Comparison of ENCODE assay signal across 10 cellular contexts in genomic region chr1:53025034-53025777, GRCh38. TPM values are rescaled to one million over a fixed set of nuclear protein-coding genes. Genes with fewer than 3 reads are reported as not detected.
DNase-seq lines count a peak whose midpoint lies in the region; ATAC-seq and TF ChIP-seq lines count a peak whose summit lies in the region.
"Had no signal": no experiment of that assay in that cellular context is flagged by ENCODE, and none has a peak within 500 bp of the region (broad histone marks: within the 10 kb centered on the region; RNA-seq: fewer than 3 reads in every experiment).

No MANE protein-coding gene starts in this region.

- DNase-seq in NCI-H2029 (lab: John Stamatoyannopoulos, UW), result peak; percentile 13
- no peak for DNase-seq in NCI-H2029 treated with DMSO at 0.1 percent for 48 hours (lab: John Stamatoyannopoulos, UW)
- peak; percentile 82 to 85 for DNase-seq in cardiac fibroblast (ENCODE audit: low read depth in 2 of 2)
- DNase-seq in left kidney (ENCODE audit: low read depth, low spot score), result peak; percentile 93
- peak; percentile 44 for DNase-seq in ureter (ENCODE audit: low spot score)
- DNase-seq in OCI-LY7 (ENCODE audit: low spot score), result no peak
- no peak for DNase-seq in MM.1S
- no peak for DNase-seq in stimulated activated naive B cell treated with anti-CD40 and anti-IgM and Interleukin-4, amounts not matched to agents 10 μg/mL and 1 μg/mL and 100 μg/mL, for 72 hours
- DNase-seq: activated naive CD8-positive, alpha-beta T cell treated with anti-CD3 and anti-CD28 coated beads, Interleukin-2, amount 10 ng/mL, durations not matched to agents 7 days and 5 days; AML-193 had no signal

- no peaks in the 10 kb centered on the region; the same call in 1 of the 2 replicates for H3K79me2 ChIP-seq in OCI-LY7 (ENCODE audit: insufficient read depth, low read depth, low read length)
- peaks cover 32% of the 10 kb centered on the region for H3K79me2 ChIP-seq in MM.1S (ENCODE audit: low read length)

- H3K9me2 ChIP-seq in OCI-LY7 (ENCODE audit: insufficient read depth, low read length) (no peaks in the 10 kb centered on the region), MM.1S (replicated peaks; ENCODE audit: insufficient read depth, low read length) (no peaks in the 10 kb centered on the region)

- H3K4me1 ChIP-seq in OCI-LY7 (ENCODE audit: insufficient read depth, low read length, poor library complexity, severe bottlenecking) (no peaks in the 10 kb centered on the region), MM.1S (ENCODE audit: low read length) (0 out of 2 replicates have a peak, but pooled peaks cover 5% of the 10 kb centered on the region)

- H3K27me3 Mint-ChIP-seq in stimulated activated naive B cell treated with anti-CD40 and anti-IgM and Interleukin-4, amounts not matched to agents 10 μg/mL and 1 μg/mL and 100 μg/mL, for 72 hours, result no peaks in the 10 kb centered on the region
- H3K27me3 Mint-ChIP-seq: activated naive CD8-positive, alpha-beta T cell treated with anti-CD3 and anti-CD28 coated beads, Interleukin-2, amount 10 ng/mL, durations not matched to agents 7 days and 5 days had no signal

- peaks cover 2 to 9% of the 10 kb centered on the region in 2 donors for H3K36me3 Mint-ChIP-seq in stimulated activated naive B cell treated with anti-CD40 and anti-IgM and Interleukin-4, amounts not matched to agents 10 μg/mL and 1 μg/mL and 100 μg/mL, for 72 hours

- no peak overlapping the region for H3K27ac Mint-ChIP-seq in stimulated activated naive B cell treated with anti-CD40 and anti-IgM and Interleukin-4, amounts not matched to agents 10 μg/mL and 1 μg/mL and 100 μg/mL, for 72 hours
- H3K27ac Mint-ChIP-seq: activated naive CD8-positive, alpha-beta T cell treated with anti-CD3 and anti-CD28 coated beads, Interleukin-2, amount 10 ng/mL, durations not matched to agents 7 days and 5 days had no signal

- no peaks in the 10 kb centered on the region for H4K20me1 ChIP-seq in OCI-LY7 (ENCODE audit: insufficient read depth, low read length)
- no peaks in the 10 kb centered on the region for H4K20me1 ChIP-seq in MM.1S (ENCODE audit: insufficient read depth, low read length)

- CTCF ChIA-PET in OCI-LY7 (lab: Charles Lee; ENCODE audit: unreplicated experiment), result no interaction called here

- no peak overlapping the region for H3K4me3 ChIP-seq in cardiac fibroblast (replicated peaks in 1 of 2; ENCODE audit: low read depth in 2 of 2, low read length in 2 of 2)
- H3K4me3 ChIP-seq in OCI-LY7 (ENCODE audit: low read depth, low read length, poor library complexity, severe bottlenecking), result no peak overlapping the region
- H3K4me3 ChIP-seq in MM.1S (ENCODE audit: low read length), result no peak overlapping the region

- 0 out of 2 replicates have a peak, but pooled peaks cover 3% of the 10 kb centered on the region for H3K36me3 ChIP-seq in OCI-LY7 (ENCODE audit: insufficient read depth, low read length)
- H3K36me3 ChIP-seq in MM.1S (replicated peaks; ENCODE audit: insufficient read depth, low read length), result no peaks in the 10 kb centered on the region

- TF ChIP-seq CTCF in cardiac fibroblast (IDR thresholded peaks at IDR 0.05; ENCODE audit: low read depth, low read length) (no peak), OCI-LY7 (conservative IDR thresholded peaks at IDR 0.05; ENCODE audit: low read length) (no peak), MM.1S (IDR thresholded peaks at IDR 0.05; ENCODE audit: low read length) (no peak)

- no peaks in the 10 kb centered on the region for H3K27me3 ChIP-seq in MM.1S (replicated peaks; ENCODE audit: insufficient read depth, low read length)

- H3K4me3 Mint-ChIP-seq in stimulated activated naive B cell treated with anti-CD40 and anti-IgM and Interleukin-4, amounts not matched to agents 10 μg/mL and 1 μg/mL and 100 μg/mL, for 72 hours, result no peak overlapping the region
- H3K4me3 Mint-ChIP-seq: activated naive CD8-positive, alpha-beta T cell treated with anti-CD3 and anti-CD28 coated beads, Interleukin-2, amount 10 ng/mL, durations not matched to agents 7 days and 5 days had no signal

- H3K4me1 Mint-ChIP-seq in stimulated activated naive B cell treated with anti-CD40 and anti-IgM and Interleukin-4, amounts not matched to agents 10 μg/mL and 1 μg/mL and 100 μg/mL, for 72 hours, result peaks cover 0 to 1% of the 10 kb centered on the region in 2 donors

- H3K9me3 ChIP-seq in OCI-LY7 (ENCODE audit: low read length), result no peaks in the 10 kb centered on the region
- H3K9me3 ChIP-seq in MM.1S (replicated peaks; ENCODE audit: insufficient read depth, low read length), result no peaks in the 10 kb centered on the region

- H3K27ac ChIP-seq in OCI-LY7 (ENCODE audit: low read depth, low read length, poor library complexity, severe bottlenecking), result no peak overlapping the region
- no peak overlapping the region for H3K27ac ChIP-seq in MM.1S (ENCODE audit: low read length)

- H3K9me3 Mint-ChIP-seq in stimulated activated naive B cell treated with anti-CD40 and anti-IgM and Interleukin-4, amounts not matched to agents 10 μg/mL and 1 μg/mL and 100 μg/mL, for 72 hours, result no peaks in the 10 kb centered on the region
- H3K9me3 Mint-ChIP-seq: activated naive CD8-positive, alpha-beta T cell treated with anti-CD3 and anti-CD28 coated beads, Interleukin-2, amount 10 ng/mL, durations not matched to agents 7 days and 5 days had no signal

- ATAC-seq in stimulated activated naive B cell treated with anti-CD40 and anti-IgM and Interleukin-4, amounts not matched to agents 10 μg/mL and 1 μg/mL and 100 μg/mL, for 72 hours (replicated peaks), result no peak

- BruUV-seq in OCI-LY7 (replicated peaks; lab: Mats Ljungman, UMichigan), result no TSS peak

- POLR2A ChIA-PET in OCI-LY7 (lab: Charles Lee), result interaction anchor here (0.5 kb wide), 1 partner anchor 945 kb away, joined by 3 read pairs; no protein-coding TSS in a partner anchor

- intact Hi-C loops in OCI-LY7 (cut with micrococcal nuclease; ENCODE audit: unreplicated experiment), result no loop called here

- H3K4me2 ChIP-seq in OCI-LY7 (ENCODE audit: low read length), result no peak overlapping the region
- H3K4me2 ChIP-seq in MM.1S (ENCODE audit: low read depth, low read length), result no peak overlapping the region

- no peak overlapping the region for H2AFZ ChIP-seq in OCI-LY7 (ENCODE audit: low read length)
- no peak overlapping the region for H2AFZ ChIP-seq in MM.1S (ENCODE audit: low read length)

- no peaks in the 10 kb centered on the region for H3F3A ChIP-seq in MM.1S (ENCODE audit: insufficient read depth, low read length)

- no peak overlapping the region for H3K9ac ChIP-seq in MM.1S (ENCODE audit: low read length)

RNA-seq across cellular contexts. Expression of gene PODN, which starts 36.8 kb away (rescaled TPM):
- total RNA-seq in ureter (20.9 TPM), OCI-LY7 (2022) (not detected in 2 replicates)
- total RNA-seq in OCI-LY7 (2014; rRNA removed; shearing (Covaris generic)), result not detected in 2 replicates

Comparison
In these comparisons a context has a peak if more than half of its experiments do, and no peak if none do; other contexts are left out.
1. DNase-seq: peak in NCI-H2029 (single experiment), cardiac fibroblast (2 of 2), left kidney (single experiment) and ureter (single experiment); none in NCI-H2029 treated with DMSO at 0.1 percent for 48 hours (single experiment), OCI-LY7 (single experiment), MM.1S (single experiment) and stimulated activated naive B cell treated with anti-CD40 and anti-IgM and Interleukin-4, amounts not matched to agents 10 μg/mL and 1 μg/mL and 100 μg/mL, for 72 hours (single experiment).
2. RNA of gene PODN, which starts 36.8 kb away (total RNA-seq): 20.9 TPM in ureter (single experiment); not detected in OCI-LY7; every median in the first group is over 10 times any median in the second.